9 cellular contexts compared by ENCODE assay signal in the genomic region with DNA sequence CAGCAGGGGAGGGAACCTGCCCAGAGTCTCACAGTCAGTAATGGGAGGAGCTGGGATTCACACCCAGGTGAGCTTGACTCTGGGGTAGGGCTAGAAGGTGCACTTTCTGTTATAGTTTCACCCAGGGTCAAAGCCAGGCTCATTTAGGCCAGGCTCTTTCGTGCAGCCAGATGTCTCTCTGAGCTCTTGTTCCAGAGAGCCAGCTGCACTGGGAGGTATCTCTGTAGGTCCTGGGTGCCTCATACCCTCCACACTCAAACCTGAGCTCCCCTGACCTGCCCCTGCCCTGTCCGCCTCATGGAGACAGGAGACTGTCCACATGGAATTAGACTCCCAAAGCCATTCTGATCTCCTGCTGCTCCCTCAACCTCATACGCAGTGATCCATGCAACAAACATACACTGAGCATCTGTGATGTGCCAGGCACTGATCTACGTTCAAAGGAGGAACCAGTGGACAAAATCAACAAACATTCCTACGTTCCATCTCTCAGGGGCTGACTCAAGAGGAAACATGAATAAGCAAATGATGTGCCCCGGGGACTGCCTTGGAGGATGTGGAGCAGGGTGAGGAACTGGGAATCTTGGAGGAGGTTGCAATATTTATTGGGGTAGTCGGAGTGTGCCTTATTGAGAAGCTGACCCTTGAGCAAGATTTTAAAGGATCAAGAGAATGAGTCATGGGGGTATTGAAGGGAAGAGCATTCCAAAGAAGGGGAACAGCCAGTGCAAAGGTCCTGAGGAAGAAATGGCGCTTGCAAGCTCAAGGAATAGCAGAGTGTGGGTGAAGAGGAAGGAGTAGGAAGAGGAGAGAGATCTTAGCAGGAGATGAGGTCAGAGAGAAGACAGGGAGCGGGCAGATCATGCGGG.
DNase-seq lines count a peak whose midpoint lies in the region; ATAC-seq and TF ChIP-seq lines count a peak whose summit lies in the region.
"Had no signal": no experiment of that assay in that cellular context is flagged by ENCODE, and none has a peak within 500 bp of the region (broad histone marks: within the 10 kb centered on the region; RNA-seq: fewer than 3 reads in every experiment).

No MANE protein-coding gene starts in this region.

- H3K4me3 ChIP-seq in epithelial cell of proximal tubule (ENCODE audit: low read depth, low read length), result no peak overlapping the region
- no peak overlapping the region for H3K4me3 ChIP-seq in skeletal muscle cell (ENCODE audit: low read depth, low read length)

- no peak for ATAC-seq in HG03354 (IDR thresholded peaks at IDR 0.05; ENCODE audit: poor library complexity, severe bottlenecking, unreplicated experiment)

- TF ChIP-seq CTCF in epithelial cell of proximal tubule (conservative IDR thresholded peaks at IDR 0.05; ENCODE audit: low read depth, low read length), result no peak

- DNase-seq in activated CD8-positive, alpha-beta memory T cell treated with anti-CD3 and anti-CD28 coated beads, Interleukin-2, amount 50 U/mL, for 48 hours, result peak; percentile 40
- no peak for DNase-seq in activated CD8-positive, alpha-beta memory T cell treated with anti-CD3 and anti-CD28 coated beads for 24 hours
- DNase-seq in RPMI7951 (ENCODE audit: low read depth) (peak; percentile 97), epithelial cell of proximal tubule (ENCODE audit: low read depth) (peak; percentile 15), skeletal muscle cell (ENCODE audit: low read depth) (peak; percentile 93), pons (ENCODE audit: low spot score) (no peak), mucosa of gallbladder (ENCODE audit: low spot score) (no peak)
- DNase-seq: NCI-H1105 had no signal

Comparison
In these comparisons a context has a peak if more than half of its experiments do, and no peak if none do; other contexts are left out.
1. DNase-seq: peak in activated CD8-positive, alpha-beta memory T cell treated with anti-CD3 and anti-CD28 coated beads, Interleukin-2, amount 50 U/mL, for 48 hours (single experiment), RPMI7951 (single experiment), epithelial cell of proximal tubule (single experiment) and skeletal muscle cell (single experiment); none in activated CD8-positive, alpha-beta memory T cell treated with anti-CD3 and anti-CD28 coated beads for 24 hours (single experiment), pons (single experiment) and mucosa of gallbladder (single experiment).